17 cellular contexts compared by ENCODE assay signal in the genomic region with DNA sequence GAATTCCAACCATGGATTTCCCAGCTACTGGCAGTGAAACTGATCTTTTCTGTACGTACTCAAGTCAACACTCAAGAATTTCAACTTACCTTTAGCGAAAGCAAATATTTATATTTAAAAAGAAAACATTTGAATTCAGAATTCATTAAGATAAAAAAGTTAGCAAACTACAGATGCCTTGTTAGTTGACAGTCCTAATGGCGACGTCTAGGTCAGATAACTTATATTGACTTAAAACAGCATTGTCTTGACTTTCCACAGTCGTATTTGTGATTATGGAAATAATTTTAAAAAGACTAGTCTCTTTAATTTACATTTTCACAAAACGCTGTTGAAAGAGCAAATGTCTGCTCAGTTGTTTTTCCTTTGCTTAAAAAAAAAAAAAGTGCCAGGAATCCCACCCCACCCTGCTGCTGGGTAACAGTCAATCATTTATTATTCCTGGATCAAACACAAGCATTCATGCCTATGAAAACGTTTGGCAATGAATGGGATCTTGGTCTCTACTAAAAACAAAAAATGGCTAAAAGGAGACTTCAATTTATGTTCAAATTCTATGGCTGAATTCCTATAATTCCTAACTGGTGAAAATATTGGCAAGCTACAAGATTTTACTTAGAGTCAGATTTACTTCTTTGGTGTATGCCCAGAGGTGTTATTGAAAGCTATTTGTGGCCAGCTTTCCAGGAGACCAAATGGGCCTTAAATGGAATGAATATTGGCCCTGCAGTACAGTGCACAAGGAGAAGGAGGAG. TPM values are rescaled to one million over a fixed set of nuclear protein-coding genes. Genes with fewer than 3 reads are reported as not detected.
DNase-seq lines count a peak whose midpoint lies in the region; ATAC-seq and TF ChIP-seq lines count a peak whose summit lies in the region.
"Had no signal": no experiment of that assay in that cellular context is flagged by ENCODE, and none has a peak within 500 bp of the region (broad histone marks: within the 10 kb centered on the region; RNA-seq: fewer than 3 reads in every experiment).

No MANE protein-coding gene starts in this region.

- ATAC-seq in GM19023 (IDR thresholded peaks at IDR 0.05; ENCODE audit: unreplicated experiment), result no peak
- ATAC-seq: natural killer cell treated with Interleukin-12 subunit alpha and Interleukin-12 subunit beta and Interleukin-15 and Interleukin-18, amount 100 ng/mL, for 72 hours; stimulated activated naive CD8-positive, alpha-beta T cell treated with anti-CD3 and anti-CD28 coated beads, Interleukin-15, Interleukin-2, amounts not matched to agents 100 U/mL and 50 U/mL, for 24 hours had no signal

- H3K27ac ChIP-seq in SJSA1 (peak overlapping the region; percentile 84), tibial artery (peak overlapping the region; percentile 66 to 81)
- H3K27ac ChIP-seq: uterus, VCaP had no signal

- H3K4me3 Mint-ChIP-seq in CD14-positive monocyte, result no peak overlapping the region
- H3K4me3 Mint-ChIP-seq: natural killer cell treated with Interleukin-12 subunit alpha and Interleukin-12 subunit beta and Interleukin-15 and Interleukin-18, amount 100 ng/mL, for 72 hours had no signal

- peaks cover 25% of the 10 kb centered on the region for H3K4me1 Mint-ChIP-seq in CD14-positive monocyte

- H3K9me3 ChIP-seq in SJSA1 (replicated peaks) (no peaks in the 10 kb centered on the region), tibial artery (no peaks in the 10 kb centered on the region)
- H3K9me3 ChIP-seq: right atrium auricular region, uterus had no signal

- no peak for TF ChIP-seq CTCF in fibroblast of the aortic adventitia (IDR thresholded peaks at IDR 0.05; ENCODE audit: insufficient read depth, low read length)
- no peak for TF ChIP-seq CTCF in tibial artery (IDR thresholded peaks at IDR 0.05)
- no peak for TF ChIP-seq CTCF in CD14-positive monocyte (IDR thresholded peaks at IDR 0.05)

- peak; percentile 79 for DNase-seq in GM03348 (ENCODE audit: low spot score)
- peak in 1 of 2 experiments; percentile 57 for DNase-seq in SJSA1 (ENCODE audit: low read depth in 1 of 2, low spot score in 2 of 2)
- peak; percentile 95 for DNase-seq in fibroblast of the aortic adventitia (ENCODE audit: low read depth)
- DNase-seq in tibial artery, result no peak
- no peak for DNase-seq in CD14-positive monocyte (ENCODE audit: low spot score)
- no peak for DNase-seq in CD1c-positive myeloid dendritic cell (ENCODE audit: extremely low spot score)
- DNase-seq: activated effector memory CD4-positive, alpha-beta T cell treated with anti-CD3 and anti-CD28 coated beads, Interleukin-2, amount 50 U/mL, for 16 hours; NCI-H2107; stimulated activated naive CD8-positive, alpha-beta T cell treated with anti-CD3 and anti-CD28 coated beads, Interleukin-15, Interleukin-2, amounts not matched to agents 100 U/mL and 50 U/mL, for 24 hours; uterus had no signal

- peaks cover 0 to 2% (median 1%) of the 10 kb centered on the region in 3 donors for H3K27me3 Mint-ChIP-seq in CD14-positive monocyte (ENCODE audit: low read depth in 3 of 3)
- H3K27me3 Mint-ChIP-seq: natural killer cell treated with Interleukin-12 subunit alpha and Interleukin-12 subunit beta and Interleukin-15 and Interleukin-18, amount 100 ng/mL, for 72 hours had no signal

- intact Hi-C loops in tibial artery (cut with DNase I; ENCODE audit: low total_unique reads) (no loop called here), CD14-positive monocyte (cut with micrococcal nuclease) (no loop called here)

- H3K4me1 ChIP-seq in SJSA1 (replicated peaks) (peaks cover 27% of the 10 kb centered on the region), tibial artery (peaks cover 0 to 65% (median 30%) of the 10 kb centered on the region in 4 donors)
- H3K4me1 ChIP-seq: uterus had no signal

- H3K27me3 ChIP-seq in SJSA1 (replicated peaks) (no peaks in the 10 kb centered on the region), tibial artery (no peaks in the 10 kb centered on the region)
- H3K27me3 ChIP-seq: right atrium auricular region, uterus had no signal

- H3K27ac Mint-ChIP-seq in CD14-positive monocyte, result no peak overlapping the region
- H3K27ac Mint-ChIP-seq: natural killer cell treated with Interleukin-12 subunit alpha and Interleukin-12 subunit beta and Interleukin-15 and Interleukin-18, amount 100 ng/mL, for 72 hours had no signal

- no peak overlapping the region for H3K4me3 ChIP-seq in SJSA1
- no peak overlapping the region for H3K4me3 ChIP-seq in fibroblast of the aortic adventitia (ENCODE audit: low read depth, low read length)
- H3K4me3 ChIP-seq in tibial artery, result no peak overlapping the region
- H3K4me3 ChIP-seq: right atrium auricular region, uterus had no signal

- no peaks in the 10 kb centered on the region for H3K36me3 Mint-ChIP-seq in CD14-positive monocyte
- H3K36me3 Mint-ChIP-seq: natural killer cell treated with Interleukin-12 subunit alpha and Interleukin-12 subunit beta and Interleukin-15 and Interleukin-18, amount 100 ng/mL, for 72 hours had no signal

- H3K9me3 Mint-ChIP-seq in CD14-positive monocyte, result peaks cover 0 to 5% (median 2%) of the 10 kb centered on the region in 7 donors
- H3K9me3 Mint-ChIP-seq: natural killer cell treated with Interleukin-12 subunit alpha and Interleukin-12 subunit beta and Interleukin-15 and Interleukin-18, amount 100 ng/mL, for 72 hours had no signal

- H3K36me3 ChIP-seq in SJSA1 (no peaks in the 10 kb centered on the region), tibial artery (no peaks in the 10 kb centered on the region)
- H3K36me3 ChIP-seq: right atrium auricular region, uterus had no signal

RNA-seq across cellular contexts. Expression of a gene that starts 22.0 kb away (rescaled TPM):
- not detected in 2 replicates for total RNA-seq in SJSA1 (2014; rRNA removed; shearing (Covaris generic))
- not detected in 2 replicates for total RNA-seq in fibroblast of the aortic adventitia (ENCODE audit: low replicate concordance)
- not detected for polyA plus RNA-seq in CD14-positive monocyte
- total RNA-seq: cardiac septum; HT-29; lower leg skin; natural killer cell treated with Interleukin-12 subunit alpha and Interleukin-12 subunit beta and Interleukin-15 and Interleukin-18, amount 100 ng/mL, for 72 hours; right atrium auricular region; uterus had no signal

RNA-seq across cellular contexts. Expression of a gene that starts 26.6 kb away (rescaled TPM):
- not detected in 2 replicates for total RNA-seq in SJSA1 (2014; rRNA removed; shearing (Covaris generic))
- not detected in 2 replicates for total RNA-seq in fibroblast of the aortic adventitia (ENCODE audit: low replicate concordance)
- polyA plus RNA-seq in CD14-positive monocyte, result not detected
- total RNA-seq: natural killer cell treated with Interleukin-12 subunit alpha and Interleukin-12 subunit beta and Interleukin-15 and Interleukin-18, amount 100 ng/mL, for 72 hours had no signal

RNA-seq across cellular contexts. Expression of a gene that starts 29.9 kb away (rescaled TPM):
- total RNA-seq in SJSA1 (2014; rRNA removed; shearing (Covaris generic)), result 0.63 TPM in 1 of 2 replicates, not detected in the other
- total RNA-seq in fibroblast of the aortic adventitia (ENCODE audit: low replicate concordance), result 0.81 TPM in 1 of 2 replicates, not detected in the other
- polyA plus RNA-seq in CD14-positive monocyte, result not detected
- total RNA-seq: natural killer cell treated with Interleukin-12 subunit alpha and Interleukin-12 subunit beta and Interleukin-15 and Interleukin-18, amount 100 ng/mL, for 72 hours had no signal

Comparison
In these comparisons a context has a peak if more than half of its experiments do, and no peak if none do; other contexts are left out.
1. DNase-seq: peak in GM03348 (single experiment) and fibroblast of the aortic adventitia (single experiment); none in tibial artery (0 of 2), CD14-positive monocyte (single experiment) and CD1c-positive myeloid dendritic cell (single experiment).